In genomic region chr7:75842836-75843446, GRCh38 we compare ENCODE assay signal across 8 cellular contexts. TPM values are rescaled to one million over a fixed set of nuclear protein-coding genes. Genes with fewer than 3 reads are reported as not detected.
DNase-seq lines count a peak whose midpoint lies in the region; ATAC-seq and TF ChIP-seq lines count a peak whose summit lies in the region.

No MANE protein-coding gene starts in this region.

- no peak for TF ChIP-seq CTCF in GM06990 (IDR thresholded peaks at IDR 0.05; ENCODE audit: insufficient read depth, low read length, poor library complexity, severe bottlenecking)
- TF ChIP-seq CTCF in upper lobe of left lung (IDR thresholded peaks at IDR 0.05), result no peak

- DNase-seq in GM06990 (ENCODE audit: extremely low read depth, insufficient read length) (peak; percentile 64), Kasumi-1 (lab: John Stamatoyannopoulos, UW) (peak; percentile 14 to 18), memory B cell (ENCODE audit: low spot score in 2 of 2) (no peak), upper lobe of left lung (peak in 1 of 2 donors; percentile 61), NCI-H2107 treated with DMSO at 0.1 percent for 48 hours (lab: John Stamatoyannopoulos, UW; ENCODE audit: unreplicated experiment) (no peak)
- DNase-seq in effector memory CD8-positive, alpha-beta T cell, result no peak

- peaks cover 13 to 20% (median 16%) of the 10 kb centered on the region in 4 donors for H3K4me1 ChIP-seq in upper lobe of left lung

- H3K9me3 ChIP-seq in upper lobe of left lung, result no peaks in the 10 kb centered on the region

- H3K36me3 Mint-ChIP-seq in activated naive CD8-positive, alpha-beta T cell, result no peaks in the 10 kb centered on the region
- no peaks in the 10 kb centered on the region for H3K36me3 Mint-ChIP-seq in memory B cell
- no peaks in the 10 kb centered on the region for H3K36me3 Mint-ChIP-seq in effector memory CD8-positive, alpha-beta T cell (ENCODE audit: insufficient read depth)

- peak overlapping the region; percentile 40 for H3K4me3 Mint-ChIP-seq in activated naive CD8-positive, alpha-beta T cell
- no peak overlapping the region for H3K4me3 Mint-ChIP-seq in memory B cell
- H3K4me3 Mint-ChIP-seq in effector memory CD8-positive, alpha-beta T cell, result no peak overlapping the region

- peak in 1 of 4 donors; percentile 25 for TF ChIP-seq POLR2A in upper lobe of left lung (IDR thresholded peaks at IDR 0.05)

- H3K27me3 Mint-ChIP-seq in activated naive CD8-positive, alpha-beta T cell, result no peaks in the 10 kb centered on the region
- no peaks in the 10 kb centered on the region for H3K27me3 Mint-ChIP-seq in memory B cell
- H3K27me3 Mint-ChIP-seq in effector memory CD8-positive, alpha-beta T cell, result no peaks in the 10 kb centered on the region

- H3K27ac ChIP-seq in upper lobe of left lung, result peak overlapping the region; percentile 59 to 83 (median 73)

- no peaks in the 10 kb centered on the region for H3K9me3 Mint-ChIP-seq in activated naive CD8-positive, alpha-beta T cell (ENCODE audit: low read depth)
- no peaks in the 10 kb centered on the region for H3K9me3 Mint-ChIP-seq in memory B cell
- H3K9me3 Mint-ChIP-seq in effector memory CD8-positive, alpha-beta T cell, result no peaks in the 10 kb centered on the region

- ATAC-seq in GM21529 (IDR thresholded peaks at IDR 0.05; ENCODE audit: unreplicated experiment) (peak; percentile 94), memory B cell (ENCODE audit: low read depth) (peak; percentile 26), upper lobe of left lung (ENCODE audit: low FRiP score in 2 of 2) (peak in 1 of 2 donors; percentile 90)
- ATAC-seq in effector memory CD8-positive, alpha-beta T cell (replicated peaks), result no peak

- no peak overlapping the region for H3K27ac Mint-ChIP-seq in activated naive CD8-positive, alpha-beta T cell
- H3K27ac Mint-ChIP-seq in memory B cell, result no peak overlapping the region
- no peak overlapping the region for H3K27ac Mint-ChIP-seq in effector memory CD8-positive, alpha-beta T cell

- 50 to 51% methylated on average over 6 to 8 of the region's 8 CpGs for WGBS in upper lobe of left lung, 2 donors

- H3K4me3 ChIP-seq in GM06990 (replicated peaks; ENCODE audit: low read depth, low read length), result peak overlapping the region; percentile 18
- peak overlapping the region in 1 of 4 donors; percentile 19 for H3K4me3 ChIP-seq in upper lobe of left lung

- peak in 2 of 4 donors; percentile 40 to 44 for TF ChIP-seq EP300 in upper lobe of left lung (IDR thresholded peaks at IDR 0.05)

- H3K27me3 ChIP-seq in GM06990 (replicated peaks; ENCODE audit: control insufficient read depth, insufficient read depth, low read length) (no peaks in the 10 kb centered on the region), upper lobe of left lung (no peaks in the 10 kb centered on the region)

- no peaks in the 10 kb centered on the region for H3K36me3 ChIP-seq in GM06990 (ENCODE audit: control insufficient read depth, insufficient read depth, low read length)
- H3K36me3 ChIP-seq in upper lobe of left lung, result no peaks in the 10 kb centered on the region

- H3K4me1 Mint-ChIP-seq in activated naive CD8-positive, alpha-beta T cell (ENCODE audit: low read depth), result peaks cover 10% of the 10 kb centered on the region
- H3K4me1 Mint-ChIP-seq in memory B cell, result peaks cover 5% of the 10 kb centered on the region
- no peaks in the 10 kb centered on the region for H3K4me1 Mint-ChIP-seq in effector memory CD8-positive, alpha-beta T cell (ENCODE audit: low read depth in 2 of 2)

RNA-seq across cellular contexts. Expression of gene CCL24, which starts 29.3 kb away (rescaled TPM):
- 1 to 10 TPM in 4 of 6 donors, not detected in 2; 1.4 to 7.6 (median 2.7) TPM for total RNA-seq in upper lobe of left lung

RNA-seq across cellular contexts. Expression of gene RHBDD2, which starts 35.9 kb away (rescaled TPM):
- 100 to 1,000 TPM in 2 of 6 donors, 10 to 100 TPM in 4; 35.6 to 132 (median 82.5) TPM for total RNA-seq in upper lobe of left lung

Comparison
In these comparisons a context has a peak if more than half of its experiments do, and no peak if none do; other contexts are left out.
1. DNase-seq: peak in GM06990 (single experiment) and Kasumi-1 (2 of 2); none in memory B cell (0 of 2), NCI-H2107 treated with DMSO at 0.1 percent for 48 hours (single experiment) and effector memory CD8-positive, alpha-beta T cell (0 of 3).